In the genomic region with DNA sequence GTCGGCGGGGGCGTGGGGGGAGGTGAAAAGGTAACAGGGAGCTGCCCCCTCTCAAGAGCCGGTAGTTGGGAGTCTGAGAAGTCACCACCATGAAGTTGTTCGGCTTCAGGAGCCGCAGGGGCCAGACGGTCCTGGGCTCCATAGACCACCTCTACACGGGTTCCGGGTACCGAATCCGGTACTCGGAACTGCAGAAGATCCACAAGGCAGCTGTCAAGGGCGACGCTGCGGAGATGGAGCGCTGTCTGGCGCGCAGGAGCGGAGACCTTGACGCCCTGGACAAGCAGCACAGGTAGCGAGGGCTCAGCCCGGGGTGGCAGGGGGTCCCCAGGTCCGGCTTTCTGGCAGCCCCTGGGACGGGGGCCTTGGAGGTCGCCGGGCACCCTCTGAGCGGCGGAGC, we compare ENCODE assay signal across 8 cellular contexts. TPM values are rescaled to one million over a fixed set of nuclear protein-coding genes. Genes with fewer than 3 reads are reported as not detected.
DNase-seq lines count a peak whose midpoint lies in the region; ATAC-seq and TF ChIP-seq lines count a peak whose summit lies in the region.

No MANE protein-coding gene starts in this region.

- TF ChIP-seq CTCF in colonic mucosa (IDR thresholded peaks at IDR 0.05), result no peak
- no peak for TF ChIP-seq CTCF in retinal pigment epithelial cell (conservative IDR thresholded peaks at IDR 0.05; ENCODE audit: low read depth, low read length)
- TF ChIP-seq CTCF in BE2C (IDR thresholded peaks at IDR 0.05; ENCODE audit: low read depth, low read length), result no peak

- H3K9ac ChIP-seq in colonic mucosa (ENCODE audit: low read depth in 2 of 2, low read length in 2 of 2), result no peak overlapping the region

- H3K4me1 ChIP-seq in colonic mucosa (no peaks in the 10 kb centered on the region), BE2C (no peaks in the 10 kb centered on the region)

- no peak overlapping the region for H3K27ac ChIP-seq in colonic mucosa

- H3K9me3 ChIP-seq in MG63, result no peaks in the 10 kb centered on the region
- no peaks in the 10 kb centered on the region for H3K9me3 ChIP-seq in colonic mucosa
- no peaks in the 10 kb centered on the region for H3K9me3 ChIP-seq in BE2C

- H3K36me3 ChIP-seq in MG63, result no peaks in the 10 kb centered on the region
- no peaks in the 10 kb centered on the region for H3K36me3 ChIP-seq in colonic mucosa
- H3K36me3 ChIP-seq in BE2C, result no peaks in the 10 kb centered on the region

- peak overlapping the region; percentile 49 for H3K4me3 ChIP-seq in MG63
- H3K4me3 ChIP-seq in colonic mucosa, result peak overlapping the region; percentile 45
- H3K4me3 ChIP-seq in retinal pigment epithelial cell (ENCODE audit: low read length), result peak overlapping the region; percentile 47
- no peak overlapping the region for H3K4me3 ChIP-seq in BE2C (ENCODE audit: low read depth, low read length)

- no peaks in the 10 kb centered on the region for H3K27me3 ChIP-seq in MG63
- H3K27me3 ChIP-seq in colonic mucosa, result no peaks in the 10 kb centered on the region
- no peaks in the 10 kb centered on the region for H3K27me3 ChIP-seq in BE2C

- no peak for DNase-seq in MG63
- DNase-seq in colonic mucosa, result no peak
- DNase-seq in retinal pigment epithelial cell (ENCODE audit: low read depth), result no peak
- no peak for DNase-seq in NCI-H82 (lab: John Stamatoyannopoulos, UW)
- no peak for DNase-seq in HuH-7.5 (ENCODE audit: low spot score)
- DNase-seq in BE2C, result no peak

- intact Hi-C loops in colonic mucosa (cut with DNase I), result no loop called here

- peak; percentile 10 for ATAC-seq in GM18498 (IDR thresholded peaks at IDR 0.05; ENCODE audit: unreplicated experiment)
- ATAC-seq in GM19023 (IDR thresholded peaks at IDR 0.05; ENCODE audit: unreplicated experiment), result no peak

RNA-seq across cellular contexts. Expression of a gene that starts 47.1 kb away (rescaled TPM):
- total RNA-seq in MG63 (2014; rRNA removed; shearing (Covaris generic); ENCODE audit: low replicate concordance), result 4.5 and 6.4 TPM in 2 replicates
- total RNA-seq in colonic mucosa, result 1 to 10 TPM; 2.8 to 8.9 TPM
- 1.7 TPM for polyA plus RNA-seq in BE2C (2012; ENCODE audit: insufficient read depth, insufficient read length, low read depth)
